16 cellular contexts compared by ENCODE assay signal in the genomic region with DNA sequence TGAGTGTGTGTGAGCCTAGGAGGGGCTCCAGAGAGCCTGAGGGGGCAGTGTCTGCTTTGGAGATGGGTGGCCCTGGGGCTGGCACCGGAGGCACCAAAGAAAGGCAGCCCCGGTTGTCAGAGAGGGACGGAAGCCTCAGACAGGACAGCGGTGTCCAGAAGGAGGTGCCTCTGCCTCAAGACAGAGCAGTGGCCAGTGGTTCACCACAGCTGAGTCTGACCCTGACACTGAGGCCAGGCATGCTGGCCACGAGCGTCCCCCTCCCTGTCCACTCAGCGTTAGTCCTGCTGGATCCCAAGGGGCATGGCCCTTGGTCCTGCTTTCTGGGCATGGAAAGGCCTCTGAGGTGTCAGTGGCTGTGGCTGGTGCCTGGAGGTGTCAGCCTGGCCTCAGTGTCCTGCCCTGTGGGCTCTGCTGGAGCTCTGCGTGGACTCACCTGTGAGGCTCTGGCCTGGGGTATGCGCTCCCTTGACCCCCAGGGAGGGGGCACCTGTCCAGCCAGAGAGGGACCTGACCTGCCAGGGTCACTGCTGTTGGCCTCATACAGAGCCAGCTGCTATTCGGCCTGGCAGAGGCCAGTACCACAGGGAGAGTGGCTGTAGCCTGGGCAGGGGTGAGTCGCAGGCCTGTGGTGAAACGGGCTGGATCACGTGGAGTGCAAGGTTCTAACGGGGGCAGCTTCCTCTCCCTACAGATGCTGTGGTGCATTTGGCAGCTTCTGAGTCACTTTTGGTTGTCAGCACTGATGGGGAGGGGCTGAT.
DNase-seq lines count a peak whose midpoint lies in the region; ATAC-seq lines count a peak whose summit lies in the region.
"Had no signal": no experiment of that assay in that cellular context is flagged by ENCODE, and none has a peak within 500 bp of the region (broad histone marks: within the 10 kb centered on the region; RNA-seq: fewer than 3 reads in every experiment).

No MANE protein-coding gene starts in this region.

- H3K4me3 ChIP-seq in mesendoderm (ENCODE audit: low read length) = no peak overlapping the region
- H3K4me3 ChIP-seq: BLaER1 treated with 17β-estradiol and CSF1 and Interleukin-3, amounts not matched to agents 10 nM and 100 nM; GM23338 had no signal

- H3K9ac ChIP-seq in mesendoderm (ENCODE audit: low read length) = no peak overlapping the region
- H3K9ac ChIP-seq: BLaER1 treated with 17β-estradiol and CSF1 and Interleukin-3, amounts not matched to agents 10 nM and 100 nM had no signal

- no peaks in the 10 kb centered on the region for H3K4me1 Mint-ChIP-seq in stimulated activated naive CD8-positive, alpha-beta T cell treated with anti-CD3 and anti-CD28 coated beads, Interleukin-15, amount 100 ng/mL, for 72 hours

- no peak overlapping the region for H3K4me2 ChIP-seq in mesendoderm (ENCODE audit: low read length)
- H3K4me2 ChIP-seq: GM23338 had no signal

- H2BK5ac ChIP-seq in mesendoderm (ENCODE audit: low read length) = no peak overlapping the region

- H3K23ac ChIP-seq in mesendoderm (ENCODE audit: low read length) = no peak overlapping the region

- no peak overlapping the region for H2BK120ac ChIP-seq in mesendoderm (ENCODE audit: low read depth, low read length)

- H3K79me1 ChIP-seq in mesendoderm (ENCODE audit: low read length) = no peaks in the 10 kb centered on the region

- H4K8ac ChIP-seq in mesendoderm (ENCODE audit: low read depth, low read length) = no peak overlapping the region

- intact Hi-C loops in posterior vena cava (cut with DNase I) = no loop called here

- no peaks in the 10 kb centered on the region for H3K4me1 ChIP-seq in mesendoderm (ENCODE audit: control insufficient read depth, low read depth, low read length)

- no peaks in the 10 kb centered on the region for H3K27me3 ChIP-seq in mesendoderm (ENCODE audit: insufficient read depth, low read length, poor library complexity)
- H3K27me3 ChIP-seq: BLaER1 treated with 17β-estradiol and CSF1 and Interleukin-3, amounts not matched to agents 10 nM and 100 nM had no signal

- no peak overlapping the region for H3K27ac ChIP-seq in mesendoderm (ENCODE audit: low read depth, low read length)
- H3K27ac ChIP-seq: HL-60 had no signal

- no peak overlapping the region for H2BK15ac ChIP-seq in mesendoderm (replicated peaks; ENCODE audit: low read depth)

- no peak overlapping the region for H3K18ac ChIP-seq in mesendoderm (ENCODE audit: low read length)

- DNase-seq in Daoy (ENCODE audit: low read depth) (peak; percentile 35), HK-2 (ENCODE audit: unreplicated experiment) (peak; percentile 50), ecto neural progenitor cell (ENCODE audit: low spot score) (peak; percentile 38), posterior vena cava (ENCODE audit: low spot score) (peak; percentile 63), NCI-H2029 (lab: John Stamatoyannopoulos, UW) (no peak), mesendoderm (no peak)
- DNase-seq in stimulated activated naive CD8-positive, alpha-beta T cell treated with anti-CD3 and anti-CD28 coated beads, Interleukin-15, amount 100 ng/mL, for 72 hours = no peak
- DNase-seq: anterior cingulate cortex; DMS153; KBM-7; NCI-H1417; NCI-H2171 treated with DMSO at 0.1 percent for 48 hours; stimulated activated CD4-positive, alpha-beta T cell treated with anti-CD3 and anti-CD28 coated beads, Interleukin-4, amount 100 ng/mL, for 24 hours had no signal

- H2AK5ac ChIP-seq in mesendoderm (ENCODE audit: low read length) = no peak overlapping the region

- no CpG with 5 or more reads among the region's 14 CpGs for WGBS in mesendoderm (ENCODE audit: extremely low coverage, insufficient coverage, low lambda C conversion rate)

- H3K27me3 Mint-ChIP-seq in stimulated activated naive CD8-positive, alpha-beta T cell treated with anti-CD3 and anti-CD28 coated beads, Interleukin-15, amount 100 ng/mL, for 72 hours = peaks cover 6% of the 10 kb centered on the region

- no peaks in the 10 kb centered on the region for H3K79me2 ChIP-seq in mesendoderm (ENCODE audit: control insufficient read depth, insufficient read depth, low read length)

- no peak overlapping the region for H3K4ac ChIP-seq in mesendoderm (ENCODE audit: low read depth, low read length)

- no peak overlapping the region for H3K4me3 Mint-ChIP-seq in stimulated activated naive CD8-positive, alpha-beta T cell treated with anti-CD3 and anti-CD28 coated beads, Interleukin-15, amount 100 ng/mL, for 72 hours
- H3K4me3 Mint-ChIP-seq: GM23338 had no signal

- no peak overlapping the region for H3K27ac Mint-ChIP-seq in stimulated activated naive CD8-positive, alpha-beta T cell treated with anti-CD3 and anti-CD28 coated beads, Interleukin-15, amount 100 ng/mL, for 72 hours
- H3K27ac Mint-ChIP-seq: GM23338 had no signal

- H3K56ac ChIP-seq in mesendoderm (ENCODE audit: low read length) = no peak overlapping the region

- H3K36me3 ChIP-seq in mesendoderm (ENCODE audit: control insufficient read depth, insufficient read depth, low read length) = no peaks in the 10 kb centered on the region
- H3K36me3 ChIP-seq: BLaER1 treated with 17β-estradiol and CSF1 and Interleukin-3, amounts not matched to agents 10 nM and 100 nM had no signal

- ATAC-seq in stimulated activated naive CD8-positive, alpha-beta T cell treated with anti-CD3 and anti-CD28 coated beads, Interleukin-15, amount 100 ng/mL, for 72 hours = no peak
- ATAC-seq: GM23338 had no signal

- H4K5ac ChIP-seq in mesendoderm (ENCODE audit: low read length) = no peak overlapping the region

- no peaks in the 10 kb centered on the region for H3K9me3 Mint-ChIP-seq in stimulated activated naive CD8-positive, alpha-beta T cell treated with anti-CD3 and anti-CD28 coated beads, Interleukin-15, amount 100 ng/mL, for 72 hours
- H3K9me3 Mint-ChIP-seq: GM23338 had no signal

Comparison
In these comparisons a context has a peak if more than half of its experiments do, and no peak if none do; other contexts are left out.
1. DNase-seq: peak in Daoy (single experiment), HK-2 (single experiment), ecto neural progenitor cell (single experiment) and posterior vena cava (single experiment); none in stimulated activated naive CD8-positive, alpha-beta T cell treated with anti-CD3 and anti-CD28 coated beads, Interleukin-15, amount 100 ng/mL, for 72 hours (0 of 2), NCI-H2029 (single experiment) and mesendoderm (single experiment).